ENCODE assay signal across 8 cellular contexts in the genomic region with DNA sequence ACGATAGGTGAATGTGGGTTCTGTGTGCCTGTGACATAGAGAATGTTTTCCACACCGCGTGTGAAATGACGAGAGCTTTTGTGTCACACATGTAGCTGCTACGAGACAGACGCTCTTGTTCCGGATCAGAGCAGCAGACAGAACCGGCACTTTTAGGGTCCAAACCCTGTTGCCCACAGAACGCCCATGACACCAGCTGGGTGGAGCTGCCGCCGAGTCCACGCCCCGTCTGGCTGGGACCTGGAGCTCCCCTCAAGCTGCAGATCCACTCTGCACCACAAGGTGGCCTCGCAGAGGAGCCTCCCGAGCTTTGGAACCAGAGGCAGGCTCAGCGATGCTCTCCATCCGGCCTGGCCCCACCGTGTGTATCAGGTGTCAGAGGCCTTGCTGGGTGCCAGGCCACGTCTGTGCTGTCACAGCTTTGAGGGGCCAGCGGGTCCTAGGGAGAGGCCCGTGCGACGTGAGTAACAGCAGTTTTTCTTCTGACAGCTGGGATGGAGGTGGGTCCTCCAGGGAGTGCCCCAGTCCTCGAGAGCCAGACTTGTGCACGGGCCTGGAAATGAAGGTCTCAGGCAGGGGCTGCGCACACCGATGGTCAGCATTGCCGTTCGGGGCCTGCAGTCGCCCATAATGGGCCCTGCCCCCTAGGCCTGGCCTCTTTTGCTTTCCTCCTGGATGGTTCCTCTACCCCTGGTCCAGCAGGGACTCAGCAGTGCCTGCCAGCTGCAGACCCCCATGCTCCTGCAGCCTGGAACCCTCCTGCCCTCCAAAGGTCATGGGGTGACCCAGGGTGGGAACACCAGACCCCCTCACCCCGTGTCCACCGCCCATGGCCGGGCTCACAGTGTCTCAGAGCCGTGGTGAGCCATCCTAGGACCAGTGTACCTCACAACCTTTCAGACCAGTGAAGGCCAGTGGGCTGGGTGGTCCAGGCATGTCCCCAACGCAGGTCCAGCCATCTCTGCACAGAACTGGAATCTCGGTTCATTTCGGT. TPM values are rescaled to one million over a fixed set of nuclear protein-coding genes. Genes with fewer than 3 reads are reported as not detected.
DNase-seq lines count a peak whose midpoint lies in the region; ATAC-seq and TF ChIP-seq lines count a peak whose summit lies in the region.

No MANE protein-coding gene starts in this region.

- no peak overlapping the region for H3K27ac Mint-ChIP-seq in activated T-helper 17 cell treated with anti-CD3 and anti-CD28 coated beads, Interleukin-2, amount 50 U/mL, for 72 hours
- peak overlapping the region; percentile 19 for H3K27ac Mint-ChIP-seq in neural crest cell (ENCODE audit: unreplicated experiment)
- peak overlapping the region; percentile 44 to 87 for H3K27ac Mint-ChIP-seq in stimulated activated naive CD8-positive, alpha-beta T cell treated with anti-CD3 and anti-CD28 coated beads, Interleukin-15, amount 100 ng/mL, for 72 hours

- H3K27me3 Mint-ChIP-seq in activated T-helper 17 cell treated with anti-CD3 and anti-CD28 coated beads, Interleukin-2, amount 50 U/mL, for 72 hours, result no peaks in the 10 kb centered on the region
- H3K27me3 Mint-ChIP-seq in neural crest cell (ENCODE audit: low read depth), result peaks cover 3% of the 10 kb centered on the region
- peaks cover 8% of the 10 kb centered on the region for H3K27me3 Mint-ChIP-seq in stimulated activated naive CD8-positive, alpha-beta T cell treated with anti-CD3 and anti-CD28 coated beads, Interleukin-15, amount 100 ng/mL, for 72 hours

- no peaks in the 10 kb centered on the region for H3K9me3 Mint-ChIP-seq in activated T-helper 17 cell treated with anti-CD3 and anti-CD28 coated beads, Interleukin-2, amount 50 U/mL, for 72 hours
- no peaks in the 10 kb centered on the region for H3K9me3 Mint-ChIP-seq in neural crest cell
- no peaks in the 10 kb centered on the region for H3K9me3 Mint-ChIP-seq in stimulated activated naive CD8-positive, alpha-beta T cell treated with anti-CD3 and anti-CD28 coated beads, Interleukin-15, amount 100 ng/mL, for 72 hours

- ATAC-seq in GM21786 (IDR thresholded peaks at IDR 0.05; ENCODE audit: unreplicated experiment), result peak; percentile 71
- peak; percentile 97 for ATAC-seq in activated T-helper 17 cell treated with anti-CD3 and anti-CD28 coated beads, Interleukin-2, amount 50 U/mL, for 72 hours (replicated peaks)
- peak; percentile 91 for ATAC-seq in stimulated activated naive CD8-positive, alpha-beta T cell treated with anti-CD3 and anti-CD28 coated beads, Interleukin-15, amount 100 ng/mL, for 72 hours

- H3K36me3 Mint-ChIP-seq in activated T-helper 17 cell treated with anti-CD3 and anti-CD28 coated beads, Interleukin-2, amount 50 U/mL, for 72 hours (ENCODE audit: low read depth), result no peaks in the 10 kb centered on the region
- H3K36me3 Mint-ChIP-seq in neural crest cell (ENCODE audit: low read depth), result no peaks in the 10 kb centered on the region

- H3K4me3 Mint-ChIP-seq in activated T-helper 17 cell treated with anti-CD3 and anti-CD28 coated beads, Interleukin-2, amount 50 U/mL, for 72 hours, result peak overlapping the region; percentile 31
- peak overlapping the region; percentile 38 for H3K4me3 Mint-ChIP-seq in neural crest cell
- peak overlapping the region; percentile 41 to 61 for H3K4me3 Mint-ChIP-seq in stimulated activated naive CD8-positive, alpha-beta T cell treated with anti-CD3 and anti-CD28 coated beads, Interleukin-15, amount 100 ng/mL, for 72 hours

- DNase-seq in Daoy (ENCODE audit: low read depth) (peak; percentile 93), RKO (ENCODE audit: low spot score) (peak; percentile 79), fibroblast of pulmonary artery (ENCODE audit: low read depth) (peak; percentile 83), neural crest cell (ENCODE audit: low read depth, low spot score) (peak; percentile 91)
- peak; percentile 91 to 92 for DNase-seq in stimulated activated naive CD8-positive, alpha-beta T cell treated with anti-CD3 and anti-CD28 coated beads, Interleukin-15, amount 100 ng/mL, for 72 hours

- peak; percentile 91 for TF ChIP-seq CTCF in fibroblast of pulmonary artery (IDR thresholded peaks at IDR 0.05; ENCODE audit: low read length, missing control alignments)
- TF ChIP-seq CTCF in neural crest cell (conservative IDR thresholded peaks at IDR 0.05), result peak; percentile 88

- peak overlapping the region; percentile 27 for H3K4me3 ChIP-seq in fibroblast of pulmonary artery (replicated peaks; ENCODE audit: low read depth, low read length)

- H3K4me1 Mint-ChIP-seq in activated T-helper 17 cell treated with anti-CD3 and anti-CD28 coated beads, Interleukin-2, amount 50 U/mL, for 72 hours, result peaks cover 5% of the 10 kb centered on the region
- H3K4me1 Mint-ChIP-seq in neural crest cell, result peaks cover 14% of the 10 kb centered on the region
- H3K4me1 Mint-ChIP-seq in stimulated activated naive CD8-positive, alpha-beta T cell treated with anti-CD3 and anti-CD28 coated beads, Interleukin-15, amount 100 ng/mL, for 72 hours, result peaks cover 21% of the 10 kb centered on the region

- H3K27ac ChIP-seq in KOPT-K1 (ENCODE audit: low read depth, low read length, poor library complexity, severe bottlenecking), result peak overlapping the region; percentile 36

- H3K36me3 ChIP-seq in KOPT-K1 (ENCODE audit: insufficient read depth, low read length), result no peaks in the 10 kb centered on the region

- H3K9me3 ChIP-seq in KOPT-K1 (ENCODE audit: insufficient read depth, low read length, poor library complexity, severe bottlenecking), result no peaks in the 10 kb centered on the region

RNA-seq across cellular contexts. Expression of gene LRRC14B, which starts 2.5 kb away (rescaled TPM):
- not detected in 2 replicates for total RNA-seq in Daoy (2014; rRNA removed; shearing (Covaris generic))
- total RNA-seq in activated T-helper 17 cell treated with anti-CD3 and anti-CD28 coated beads, Interleukin-2, amount 50 U/mL, for 72 hours, result not detected
- not detected in 2 replicates for total RNA-seq in neural crest cell

RNA-seq across cellular contexts. Expression of gene CCDC127, which starts 29.2 kb away (rescaled TPM):
- total RNA-seq in Daoy (2014; rRNA removed; shearing (Covaris generic)), result 2.3 and 4.1 TPM in 2 replicates
- total RNA-seq in activated T-helper 17 cell treated with anti-CD3 and anti-CD28 coated beads, Interleukin-2, amount 50 U/mL, for 72 hours, result 10 to 100 TPM in 1 of 2 donors, 1 to 10 TPM in 1; 6.4 to 10.5 TPM
- 11.3 and 11.9 TPM in 2 replicates for total RNA-seq in neural crest cell

RNA-seq across cellular contexts. Expression of gene SDHA, which starts 29.3 kb away (rescaled TPM):
- 78.3 and 97.6 TPM in 2 replicates for total RNA-seq in Daoy (2014; rRNA removed; shearing (Covaris generic))
- total RNA-seq in activated T-helper 17 cell treated with anti-CD3 and anti-CD28 coated beads, Interleukin-2, amount 50 U/mL, for 72 hours, result 100 to 1,000 TPM; 132 to 177 TPM
- total RNA-seq in neural crest cell, result 106 and 108 TPM in 2 replicates

Comparison
In these comparisons a context has a peak if more than half of its experiments do, and no peak if none do; other contexts are left out.
1. Peak in every context shown above with its lines: DNase-seq, ATAC-seq, H3K4me3 ChIP-seq and H3K27ac ChIP-seq.